14 cellular contexts compared by ENCODE assay signal in genomic region chr1:244414543-244414942, GRCh38. TPM values are rescaled to one million over a fixed set of nuclear protein-coding genes. Genes with fewer than 3 reads are reported as not detected.
DNase-seq lines count a peak whose midpoint lies in the region; ATAC-seq, FAIRE-seq and TF ChIP-seq lines count a peak whose summit lies in the region.
"Had no signal": no experiment of that assay in that cellular context is flagged by ENCODE, and none has a peak within 500 bp of the region (broad histone marks: within the 10 kb centered on the region; RNA-seq: fewer than 3 reads in every experiment).

No MANE protein-coding gene starts in this region.

- in situ Hi-C loops in HepG2 (cut with HindIII; ENCODE audit: extremely low pct_ligation_motif_present, low pct_unique_long_range_greater_than_20kb): no loop called here

- no peaks in the 10 kb centered on the region for H3K79me2 ChIP-seq in SK-N-SH (ENCODE audit: insufficient read depth)
- no peaks in the 10 kb centered on the region for H3K79me2 ChIP-seq in HepG2 (ENCODE audit: insufficient read depth, low read length)

- no peaks in the 10 kb centered on the region for H4K20me1 ChIP-seq in SK-N-SH (ENCODE audit: insufficient read depth)
- H4K20me1 ChIP-seq in HepG2 (ENCODE audit: insufficient read depth, low read length): no peaks in the 10 kb centered on the region

- no peak overlapping the region for H3K4me2 ChIP-seq in SK-N-SH
- H3K4me2 ChIP-seq in HepG2 (ENCODE audit: low read depth, low read length): no peak overlapping the region

- H3K36me3 ChIP-seq in SK-N-SH (replicated peaks in 1 of 2; ENCODE audit: control insufficient read depth in 1 of 2, insufficient read depth in 2 of 2, low read length in 1 of 2) (peaks cover 83 to 94% of the 10 kb centered on the region in 2 experiments), neutrophil (peaks cover 81% of the 10 kb centered on the region), HepG2 (replicated peaks in 1 of 2; ENCODE audit: control insufficient read depth in 1 of 2, insufficient read depth in 2 of 2, low read length in 2 of 2) (peaks cover 11 to 68% of the 10 kb centered on the region in 2 experiments)

- whole genome bisulfite sequencing in SK-N-SH (ENCODE audit: low lambda C conversion rate): 100% methylated on average over 1 of the region's 1 CpG
- no CpG with 5 or more reads among the region's 1 CpG for WGBS in HepG2 (ENCODE audit: low lambda C conversion rate)

- intact Hi-C loops in HepG2 (cut with micrococcal nuclease; ENCODE audit: unreplicated experiment): no loop called here

- no peaks in the 10 kb centered on the region for H3F3A ChIP-seq in SK-N-SH (replicated peaks; ENCODE audit: insufficient read depth)

- no TSS peak for BruUV-seq in HepG2 (replicated peaks; lab: Mats Ljungman, UMichigan)

- TF ChIP-seq RAD21 in SK-N-SH (IDR thresholded peaks at IDR 0.05; ENCODE audit: low read length): no peak
- TF ChIP-seq RAD21 in HepG2 (CRISPR knock-in tag; IDR thresholded peaks at IDR 0.05): no peak

- TF ChIP-seq POLR2A in HepG2 (IDR thresholded peaks at IDR 0.05; ENCODE audit: insufficient read depth in 1 of 2, low read depth in 2 of 2, low read length in 2 of 2): no peak

- H2AFZ ChIP-seq in SK-N-SH (ENCODE audit: low read depth) (no peak overlapping the region), HepG2 (ENCODE audit: low read length) (no peak overlapping the region)

- H3K9ac ChIP-seq in SK-N-SH: no peak overlapping the region
- no peak overlapping the region for H3K9ac ChIP-seq in HepG2 (ENCODE audit: insufficient read depth, low read depth, low read length)

- peak; percentile 66 for DNase-seq in GM03348 (ENCODE audit: low spot score)
- no peak for DNase-seq in SK-N-SH
- no peak for DNase-seq in KG1 (lab: John Stamatoyannopoulos, UW)
- DNase-seq in urothelium cell line (ENCODE audit: low spot score): no peak
- no peak for DNase-seq in HepG2 (ENCODE audit: low spot score)
- DNase-seq: activated CD4-positive, alpha-beta T cell treated with anti-CD3 and anti-CD28 coated beads for 1 hour; activated effector memory CD4-positive, alpha-beta T cell treated with anti-CD3 and anti-CD28 coated beads, Interleukin-2, amount 50 U/mL, for 16 hours; NCI-H1436 treated with DMSO at 0.1 percent for 48 hours; NCI-H69; SJCRH30; spleen had no signal

- no peak for FAIRE-seq in urothelium cell line (lab: Jason Lieb, UNC)
- no peak for FAIRE-seq in HepG2 (lab: Jason Lieb, UNC)

- H3K27me3 ChIP-seq in SK-N-SH (ENCODE audit: insufficient read depth): no peaks in the 10 kb centered on the region
- no peaks in the 10 kb centered on the region for H3K27me3 ChIP-seq in neutrophil
- H3K27me3 ChIP-seq in HepG2 (ENCODE audit: control insufficient read depth in 1 of 2, insufficient read depth in 2 of 2, low read length in 2 of 2): no peaks in the 10 kb centered on the region
- H3K27me3 ChIP-seq: SJCRH30, spleen had no signal

- H3K4me1 ChIP-seq in SK-N-SH (ENCODE audit: control insufficient read depth in 1 of 2, insufficient read depth in 2 of 2, low read depth in 1 of 2, low read length in 1 of 2): no peaks in the 10 kb centered on the region
- H3K4me1 ChIP-seq in neutrophil (ENCODE audit: control insufficient read depth in 1 of 2, insufficient read depth in 1 of 2, low read depth in 1 of 2, low read length in 1 of 2): peaks cover 11 to 14% of the 10 kb centered on the region in 2 experiments
- H3K4me1 ChIP-seq in HepG2 (ENCODE audit: insufficient read depth, low read length): no peaks in the 10 kb centered on the region
- H3K4me1 ChIP-seq: SJCRH30 had no signal

- ATAC-seq in esophagus mucosa (peak; percentile 70), GM18907 (IDR thresholded peaks at IDR 0.05; ENCODE audit: unreplicated experiment) (no peak), HepG2 (no peak; the same call in 2 of the 3 replicates)

- CTCF ChIA-PET in SK-N-SH (lab: Yijun Ruan, JAX) (interaction anchor here (1.0 kb wide), 1 partner anchor 30 kb away, joined by 3 read pairs; no protein-coding TSS in a partner anchor), HepG2 (lab: Yijun Ruan, JAX; ENCODE audit: low intra/inter-chr PET ratio, low total read pairs) (no interaction called here)

- no peaks in the 10 kb centered on the region for H3K9me3 ChIP-seq in SK-N-SH
- no peaks in the 10 kb centered on the region for H3K9me3 ChIP-seq in neutrophil
- H3K9me3 ChIP-seq in HepG2 (ENCODE audit: low read length): no peaks in the 10 kb centered on the region
- H3K9me3 ChIP-seq: SJCRH30, spleen had no signal

- no peak overlapping the region for H3K4me3 ChIP-seq in SK-N-SH (ENCODE audit: low read depth in 2 of 2, low read length in 1 of 2)
- no peak overlapping the region for H3K4me3 ChIP-seq in neutrophil (ENCODE audit: low read depth in 1 of 2, low read length in 1 of 2)
- no peak overlapping the region for H3K4me3 ChIP-seq in HepG2 (replicated peaks in 1 of 3; ENCODE audit: insufficient read depth in 1 of 3, low read depth in 2 of 3, low read length in 3 of 3)
- H3K4me3 ChIP-seq: SJCRH30, spleen had no signal

- TF ChIP-seq EP300 in SK-N-SH (IDR thresholded peaks at IDR 0.05; ENCODE audit: borderline replicate concordance in 1 of 2, low read depth in 1 of 2, low read length in 1 of 2): no peak
- TF ChIP-seq EP300 in HepG2 (IDR thresholded peaks at IDR 0.05; ENCODE audit: low read depth in 2 of 2, low read length in 2 of 2): no peak
- TF ChIP-seq EP300 in HepG2 (CRISPR knock-in tag; IDR thresholded peaks at IDR 0.05; ENCODE audit: borderline replicate concordance): no peak

- H3K27ac ChIP-seq in SK-N-SH (ENCODE audit: low read depth in 2 of 2, low read length in 1 of 2) (no peak overlapping the region), neutrophil (peak overlapping the region; percentile 80), HepG2 (ENCODE audit: extremely low read length, insufficient read depth, low read length) (no peak overlapping the region)
- H3K27ac ChIP-seq: SJCRH30, spleen had no signal

- no peaks in the 10 kb centered on the region for H3K9me2 ChIP-seq in SK-N-SH

- peak; percentile 30; the same call in 1 of the 2 replicates for TF ChIP-seq CTCF in SK-N-SH (IDR thresholded peaks at IDR 0.05)
- no peak for TF ChIP-seq CTCF in neutrophil (IDR thresholded peaks at IDR 0.05)
- TF ChIP-seq CTCF in HepG2 (CRISPR knock-in tag; IDR thresholded peaks at IDR 0.05): no peak

- POLR2A ChIA-PET in SK-N-SH (lab: Yijun Ruan, JAX) (no interaction called here), HepG2 (lab: Yijun Ruan, JAX) (interaction anchor here (1.0 kb wide), 1 partner anchor 20 kb away, joined by 3 read pairs; no protein-coding TSS in a partner anchor)

RNA-seq across cellular contexts. Expression of gene ADSS2, which starts 37.2 kb away (rescaled TPM):
- polyA plus RNA-seq in SK-N-SH (2012; rRNA removed) (30.7 and 35.7 TPM in 2 replicates), HepG2 (2011; rRNA removed) (11.7 and 15.1 TPM in 2 replicates)
- 46.1 and 62.1 TPM in 2 replicates for polyA plus RNA-seq in SK-N-SH (2012; cell fraction: cytosol; rRNA removed)
- polyA plus RNA-seq in SK-N-SH (2012; cell fraction: nucleus; rRNA removed): 14.4 and 21.8 TPM in 2 replicates
- total RNA-seq in esophagus mucosa (26.3 TPM), HepG2 (2016; rRNA removed; fragmentation: Illumina TruSeq; extraction: Trizol) (43.4 and 63.3 TPM in 2 replicates)
- 11.6 and 14.5 TPM in 2 replicates for total RNA-seq in HepG2 (2016; cell fraction: cytosol; rRNA removed; fragmentation: Illumina TruSeq; extraction: Trizol; ENCODE audit: low read depth)
- 47.0 and 64.0 TPM in 2 replicates for total RNA-seq in HepG2 (2016; cell fraction: insoluble cytoplasmic fraction; rRNA removed; fragmentation: Illumina TruSeq; extraction: Trizol)
- 23.6 and 26.8 TPM in 2 replicates for total RNA-seq in HepG2 (2016; cell fraction: membrane; rRNA removed; fragmentation: Illumina TruSeq; extraction: Trizol)
- 27.5 and 30.7 TPM in 2 replicates for total RNA-seq in HepG2 (2016; cell fraction: nucleus; rRNA removed; fragmentation: Illumina TruSeq; extraction: Trizol)
- polyA plus RNA-seq in HepG2 (2011; cell fraction: cytosol; rRNA removed): 7.7 and 10.1 TPM in 2 replicates
- 5.4 and 8.1 TPM in 2 replicates for polyA plus RNA-seq in HepG2 (2011; cell fraction: nucleus; rRNA removed)
- polyA plus RNA-seq in HepG2 (2012): 21.7 and 29.2 TPM in 2 replicates
- polyA plus RNA-seq in HepG2 (2016; cell fraction: cytosol; fragmentation: Illumina TruSeq; extraction: Trizol; ENCODE audit: low read depth): 5.4 and 6.0 TPM in 2 replicates
- polyA plus RNA-seq in HepG2 (2016; cell fraction: insoluble cytoplasmic fraction; fragmentation: Illumina TruSeq; extraction: Trizol; ENCODE audit: low read depth): 54.5 and 59.4 TPM in 2 replicates
- 12.4 and 14.9 TPM in 2 replicates for polyA plus RNA-seq in HepG2 (2016; cell fraction: membrane; fragmentation: Illumina TruSeq; extraction: Trizol; ENCODE audit: low read depth)
- 30.0 and 30.6 TPM in 2 replicates for polyA plus RNA-seq in HepG2 (2016; cell fraction: nucleus; fragmentation: Illumina TruSeq; extraction: Trizol; ENCODE audit: insufficient read depth, low read depth)
- 6.8 and 9.4 TPM in 2 replicates for polyA minus RNA-seq in HepG2 (2011; rRNA and poly(A)+ RNA removed; ENCODE audit: low replicate concordance)
- 14.9 and 15.1 TPM in 2 replicates for polyA minus RNA-seq in HepG2 (2011; cell fraction: cytosol; rRNA and poly(A)+ RNA removed)
- polyA minus RNA-seq in HepG2 (2011; cell fraction: nucleus; rRNA and poly(A)+ RNA removed): 27.2 and 30.6 TPM in 2 replicates

RNA-seq across cellular contexts. Expression of gene CATSPERE, which starts 46.5 kb away (rescaled TPM):
- polyA plus RNA-seq in SK-N-SH (2012; rRNA removed) (0.30 and 0.54 TPM in 2 replicates), HepG2 (2011; rRNA removed) (0.26 and 0.34 TPM in 2 replicates)
- polyA plus RNA-seq in SK-N-SH (2012; cell fraction: cytosol; rRNA removed): 0.16 and 0.27 TPM in 2 replicates
- polyA plus RNA-seq in SK-N-SH (2012; cell fraction: nucleus; rRNA removed): 0.95 and 2.5 TPM in 2 replicates
- total RNA-seq in esophagus mucosa (0.64 TPM), HepG2 (2016; rRNA removed; fragmentation: Illumina TruSeq; extraction: Trizol) (0.15 and 0.51 TPM in 2 replicates)
- total RNA-seq in HepG2 (2016; cell fraction: cytosol; rRNA removed; fragmentation: Illumina TruSeq; extraction: Trizol; ENCODE audit: low read depth): 0.81 and 1.5 TPM in 2 replicates
- 0.07 and 0.39 TPM in 2 replicates for total RNA-seq in HepG2 (2016; cell fraction: insoluble cytoplasmic fraction; rRNA removed; fragmentation: Illumina TruSeq; extraction: Trizol)
- 0.76 and 1.1 TPM in 2 replicates for total RNA-seq in HepG2 (2016; cell fraction: membrane; rRNA removed; fragmentation: Illumina TruSeq; extraction: Trizol)
- total RNA-seq in HepG2 (2016; cell fraction: nucleus; rRNA removed; fragmentation: Illumina TruSeq; extraction: Trizol): 0.94 and 1.4 TPM in 2 replicates
- polyA plus RNA-seq in HepG2 (2011; cell fraction: cytosol; rRNA removed): 0.01 and 0.12 TPM in 2 replicates
- 0.90 and 1.5 TPM in 2 replicates for polyA plus RNA-seq in HepG2 (2011; cell fraction: nucleus; rRNA removed)
- polyA plus RNA-seq in HepG2 (2012): 0.21 and 0.31 TPM in 2 replicates
- not detected in 2 replicates for polyA plus RNA-seq in HepG2 (2016; cell fraction: cytosol; fragmentation: Illumina TruSeq; extraction: Trizol; ENCODE audit: low read depth)
- not detected in 2 replicates for polyA plus RNA-seq in HepG2 (2016; cell fraction: insoluble cytoplasmic fraction; fragmentation: Illumina TruSeq; extraction: Trizol; ENCODE audit: low read depth)
- not detected in 2 replicates for polyA plus RNA-seq in HepG2 (2016; cell fraction: membrane; fragmentation: Illumina TruSeq; extraction: Trizol; ENCODE audit: low read depth)
- polyA plus RNA-seq in HepG2 (2016; cell fraction: nucleus; fragmentation: Illumina TruSeq; extraction: Trizol; ENCODE audit: insufficient read depth, low read depth): 0.64 and 1.1 TPM in 2 replicates
- polyA minus RNA-seq in HepG2 (2011; rRNA and poly(A)+ RNA removed; ENCODE audit: low replicate concordance): 1.4 TPM in 2 replicates
- polyA minus RNA-seq in HepG2 (2011; cell fraction: cytosol; rRNA and poly(A)+ RNA removed): not detected in 2 replicates
- 2.1 and 2.3 TPM in 2 replicates for polyA minus RNA-seq in HepG2 (2011; cell fraction: nucleus; rRNA and poly(A)+ RNA removed)
